In genomic region chr13:45119990-45120864, GRCh38 we compare ENCODE assay signal across 1 cellular context.
TF ChIP-seq lines count a peak whose summit lies in the region.

A gene with protein sequence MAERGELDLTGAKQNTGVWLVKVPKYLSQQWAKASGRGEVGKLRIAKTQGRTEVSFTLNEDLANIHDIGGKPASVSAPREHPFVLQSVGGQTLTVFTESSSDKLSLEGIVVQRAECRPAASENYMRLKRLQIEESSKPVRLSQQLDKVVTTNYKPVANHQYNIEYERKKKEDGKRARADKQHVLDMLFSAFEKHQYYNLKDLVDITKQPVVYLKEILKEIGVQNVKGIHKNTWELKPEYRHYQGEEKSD (plus strand): TSS chr13:45120510. CDS start chr13:45120656, 146 bp downstream.

TF ChIP-seq in H1, 55 proteins besides CTCF, POLR2A, EP300 and RAD21:
- TF ChIP-seq TAF7 (optimal IDR thresholded peaks at IDR 0.05; ENCODE audit: borderline replicate concordance, low read depth, low read length) (peak; percentile 88), CEBPB (IDR thresholded peaks at IDR 0.05; ENCODE audit: low read depth, low read length) (peak; percentile 43; the same call in 1 of the 2 replicates), CHD2 (IDR thresholded peaks at IDR 0.05; ENCODE audit: low read length) (0 out of 2 replicates have a peak, but pooled peaks have one; percentile 22), FOSL1 (IDR thresholded peaks at IDR 0.05; ENCODE audit: insufficient read depth, low read depth, low read length) (no peak), SP1 (IDR thresholded peaks at IDR 0.05; ENCODE audit: low read depth, low read length) (peak; percentile 57; the same call in 1 of the 2 replicates), ASH2L (IDR thresholded peaks at IDR 0.05; ENCODE audit: low read length) (peak; percentile 80), TCF12 (IDR thresholded peaks at IDR 0.05; ENCODE audit: low read depth, low read length) (no peak), CBX5 (IDR thresholded peaks at IDR 0.05; ENCODE audit: low read depth, low read length) (no peak), SIN3A (conservative IDR thresholded peaks at IDR 0.05 in 1 of 2, IDR thresholded peaks at IDR 0.05 in 1 of 2; ENCODE audit: low read depth in 1 of 2, low read length in 2 of 2) (peak in 1 of 2 experiments; percentile 84; a peak in 2 of 4 replicates), ATF2 (IDR thresholded peaks at IDR 0.05; ENCODE audit: low read length) (no peak), POLR2AphosphoS5 (IDR thresholded peaks at IDR 0.05; ENCODE audit: low read depth, low read length) (peak; percentile 95), NRF1 (IDR thresholded peaks at IDR 0.05; ENCODE audit: low read depth, low read length) (peak; percentile 56), EZH2 (IDR thresholded peaks at IDR 0.05; ENCODE audit: low read depth, low read length, severe bottlenecking) (no peak), RFX5 (IDR thresholded peaks at IDR 0.05; ENCODE audit: borderline replicate concordance, low read depth, low read length) (no peak), CBX8 (IDR thresholded peaks at IDR 0.05; ENCODE audit: borderline replicate concordance, low read depth, low read length) (no peak), KDM5A (IDR thresholded peaks at IDR 0.05; ENCODE audit: low read length) (peak; percentile 29; the same call in 1 of the 2 replicates), ZNF274 (IDR thresholded peaks at IDR 0.05; ENCODE audit: borderline replicate concordance, extremely low read depth, low read length) (no peak), RXRA (IDR thresholded peaks at IDR 0.05; ENCODE audit: insufficient read depth, low read depth, low read length) (no peak), KDM4A (IDR thresholded peaks at IDR 0.05; ENCODE audit: low read depth, low read length, severe bottlenecking) (peak; percentile 48), RBBP5 (IDR thresholded peaks at IDR 0.05; ENCODE audit: borderline replicate concordance, low read depth, low read length) (peak; percentile 77), CREB1 (IDR thresholded peaks at IDR 0.05) (peak; percentile 95), TBP (IDR thresholded peaks at IDR 0.05; ENCODE audit: low read depth, low read length) (peak; percentile 90), PHF8 (conservative IDR thresholded peaks at IDR 0.05; ENCODE audit: low read depth, low read length) (peak; percentile 85), TEAD4 (IDR thresholded peaks at IDR 0.05; ENCODE audit: low read depth, low read length) (no peak), SAP30 (IDR thresholded peaks at IDR 0.05; ENCODE audit: insufficient read depth, insufficient replicate concordance, low read length) (no peak), TAF1 (IDR thresholded peaks at IDR 0.05; ENCODE audit: low read depth, low read length) (peak; percentile 92), SIX5 (IDR thresholded peaks at IDR 0.05; ENCODE audit: low read depth, low read length) (no peak)
- TF ChIP-seq, protein P1, sequence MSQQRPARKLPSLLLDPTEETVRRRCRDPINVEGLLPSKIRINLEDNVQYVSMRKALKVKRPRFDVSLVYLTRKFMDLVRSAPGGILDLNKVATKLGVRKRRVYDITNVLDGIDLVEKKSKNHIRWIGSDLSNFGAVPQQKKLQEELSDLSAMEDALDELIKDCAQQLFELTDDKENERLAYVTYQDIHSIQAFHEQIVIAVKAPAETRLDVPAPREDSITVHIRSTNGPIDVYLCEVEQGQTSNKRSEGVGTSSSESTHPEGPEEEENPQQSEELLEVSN (IDR thresholded peaks at IDR 0.05): peak; percentile 32; the same call in 1 of the 2 replicates
- TF ChIP-seq, protein P2, sequence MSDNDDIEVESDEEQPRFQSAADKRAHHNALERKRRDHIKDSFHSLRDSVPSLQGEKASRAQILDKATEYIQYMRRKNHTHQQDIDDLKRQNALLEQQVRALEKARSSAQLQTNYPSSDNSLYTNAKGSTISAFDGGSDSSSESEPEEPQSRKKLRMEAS (IDR thresholded peaks at IDR 0.05): 0 out of 2 replicates have a peak, but pooled peaks have one; percentile 22
TF ChIP-seq in H1: peak in this region for 17.
